8 cellular contexts compared by ENCODE assay signal in genomic region chr1:63593887-63594617, GRCh38. TPM values are rescaled to one million over a fixed set of nuclear protein-coding genes. Genes with fewer than 3 reads are reported as not detected.
DNase-seq lines count a peak whose midpoint lies in the region; ATAC-seq, FAIRE-seq and TF ChIP-seq lines count a peak whose summit lies in the region.

No MANE protein-coding gene starts in this region.

- no peak for TF ChIP-seq RAD21 in A549 (conservative IDR thresholded peaks at IDR 0.05 in 1 of 2, IDR thresholded peaks at IDR 0.05 in 1 of 2)

- peak overlapping the region; percentile 83 for H3K4me2 ChIP-seq in A549

- H3K27ac ChIP-seq in A549: peak overlapping the region; percentile 91 to 93

- H3K27ac Mint-ChIP-seq in activated CD8-positive, alpha-beta memory T cell treated with anti-CD3 and anti-CD28 coated beads, Interleukin-2, amount 10 ng/mL, durations not matched to agents 7 days and 5 days: peak overlapping the region; percentile 98
- peak overlapping the region; percentile 42 for H3K27ac Mint-ChIP-seq in endothelial cell (ENCODE audit: unreplicated experiment)

- peak overlapping the region; percentile 96 for H3K4me3 ChIP-seq in A549

- TF ChIP-seq EP300 in A549 (IDR thresholded peaks at IDR 0.05): no peak

- no peak for TF ChIP-seq CTCF in A549 (IDR thresholded peaks at IDR 0.05)
- no peak for TF ChIP-seq CTCF in endothelial cell (IDR thresholded peaks at IDR 0.05; ENCODE audit: unreplicated experiment)

- DNase-seq in A549 (ENCODE audit: low read depth in 1 of 2, low spot score in 1 of 2) (peak; percentile 36 to 80), NCI-H510A treated with DMSO at 0.1 percent for 48 hours (lab: John Stamatoyannopoulos, UW) (peak; percentile 58), endothelial cell (ENCODE audit: low spot score) (peak; percentile 51), mucosa of gallbladder (ENCODE audit: low spot score) (peak; percentile 65)
- peak; percentile 88 for DNase-seq in activated CD8-positive, alpha-beta memory T cell treated with anti-CD3 and anti-CD28 coated beads, Interleukin-2, amount 10 ng/mL, durations not matched to agents 7 days and 5 days
- peak; percentile 82 for DNase-seq in stimulated activated CD8-positive, alpha-beta memory T cell treated with anti-CD3 and anti-CD28 coated beads, Interleukin-4, amount 100 ng/mL, for 48 hours

- ATAC-seq in A549 (peak; percentile 77 to 80), GM18868 (IDR thresholded peaks at IDR 0.05; ENCODE audit: unreplicated experiment) (peak; percentile 37), HG03097 (IDR thresholded peaks at IDR 0.05; ENCODE audit: low FRiP score, unreplicated experiment) (peak; percentile 33)
- peak; percentile 73 for ATAC-seq in activated CD8-positive, alpha-beta memory T cell treated with anti-CD3 and anti-CD28 coated beads, Interleukin-2, amount 10 ng/mL, durations not matched to agents 7 days and 5 days

- H3K4me1 ChIP-seq in A549: peaks cover 20% of the 10 kb centered on the region

- H3K36me3 Mint-ChIP-seq in activated CD8-positive, alpha-beta memory T cell treated with anti-CD3 and anti-CD28 coated beads, Interleukin-2, amount 10 ng/mL, durations not matched to agents 7 days and 5 days: peaks cover 16% of the 10 kb centered on the region
- H3K36me3 Mint-ChIP-seq in endothelial cell (ENCODE audit: low read depth, unreplicated experiment): no peaks in the 10 kb centered on the region

- no peak for TF ChIP-seq POLR2A in A549 (IDR thresholded peaks at IDR 0.05; ENCODE audit: low read length)

- 2% methylated on average over 12 of the region's 55 CpGs for WGBS in A549 (ENCODE audit: missing lambda C conversion rate)

- H3K4me1 Mint-ChIP-seq in activated CD8-positive, alpha-beta memory T cell treated with anti-CD3 and anti-CD28 coated beads, Interleukin-2, amount 10 ng/mL, durations not matched to agents 7 days and 5 days: peaks cover 31% of the 10 kb centered on the region
- H3K4me1 Mint-ChIP-seq in endothelial cell (ENCODE audit: unreplicated experiment): no peaks in the 10 kb centered on the region

- POLR2A ChIA-PET in A549 (lab: Yijun Ruan, JAX): no interaction called here

- no peaks in the 10 kb centered on the region for H3K9me3 ChIP-seq in A549

- FAIRE-seq in A549 (lab: Jason Lieb, UNC): no peak

- H3K4me3 Mint-ChIP-seq in activated CD8-positive, alpha-beta memory T cell treated with anti-CD3 and anti-CD28 coated beads, Interleukin-2, amount 10 ng/mL, durations not matched to agents 7 days and 5 days: peak overlapping the region; percentile 91
- H3K4me3 Mint-ChIP-seq in endothelial cell (ENCODE audit: unreplicated experiment): peak overlapping the region; percentile 91

- CTCF ChIA-PET in A549 (lab: Yijun Ruan, JAX): no interaction called here
- CTCF ChIA-PET in activated CD8-positive, alpha-beta memory T cell treated with anti-CD3 and anti-CD28 coated beads, Interleukin-2, amount 10 ng/mL, durations not matched to agents 7 days and 5 days (lab: Charles Lee): no interaction called here

- H3K27me3 Mint-ChIP-seq in activated CD8-positive, alpha-beta memory T cell treated with anti-CD3 and anti-CD28 coated beads, Interleukin-2, amount 10 ng/mL, durations not matched to agents 7 days and 5 days: no peaks in the 10 kb centered on the region
- H3K27me3 Mint-ChIP-seq in endothelial cell (ENCODE audit: unreplicated experiment): peaks cover 2% of the 10 kb centered on the region

- H3K9me3 Mint-ChIP-seq in activated CD8-positive, alpha-beta memory T cell treated with anti-CD3 and anti-CD28 coated beads, Interleukin-2, amount 10 ng/mL, durations not matched to agents 7 days and 5 days (ENCODE audit: low read depth): no peaks in the 10 kb centered on the region
- H3K9me3 Mint-ChIP-seq in endothelial cell (ENCODE audit: unreplicated experiment): no peaks in the 10 kb centered on the region

TF ChIP-seq in A549, 52 proteins besides CTCF, POLR2A, EP300 and RAD21:
- TF ChIP-seq CHD4 (IDR thresholded peaks at IDR 0.05; ENCODE audit: borderline replicate concordance) (no peak), CEBPB (IDR thresholded peaks at IDR 0.05) (peak; percentile 51 to 86), JUN (IDR thresholded peaks at IDR 0.05) (peak in 1 of 2 experiments; percentile 40; a peak in 1 of 5 replicates), RNF2 (IDR thresholded peaks at IDR 0.05; ENCODE audit: borderline replicate concordance, low read depth) (no peak), JUNB (IDR thresholded peaks at IDR 0.05) (no peak), KDM1A (IDR thresholded peaks at IDR 0.05; ENCODE audit: low read depth) (no peak), NFE2L2 (conservative IDR thresholded peaks at IDR 0.05; ENCODE audit: low read length) (no peak), HOXB5 (CRISPR knock-in tag; IDR thresholded peaks at IDR 0.05) (no peak), PHF8 (IDR thresholded peaks at IDR 0.05; ENCODE audit: borderline replicate concordance, low read depth) (0 out of 2 replicates have a peak, but pooled peaks have one; percentile 13), RFX5 (IDR thresholded peaks at IDR 0.05) (no peak), HMGXB4 (CRISPR knock-in tag; IDR thresholded peaks at IDR 0.05; ENCODE audit: borderline replicate concordance) (no peak), HES2 (IDR thresholded peaks at IDR 0.05) (no peak)

RNA-seq across cellular contexts. Expression of gene PGM1, which starts 0.8 kb away (rescaled TPM):
- polyA plus RNA-seq in A549 (2011; rRNA removed) (25.5 and 39.9 TPM in 2 replicates), A549 (2017; fragmentation: RNase III; extraction: RNeasy Plus Mini Kit Qiagen cat#74134 plus additional on column Dnase treatment) (44.8 to 51.4 TPM (median 50.2 TPM) in 3 replicates)
- polyA plus RNA-seq in A549 (2012; cell fraction: cytosol; rRNA removed): 15.8 and 18.6 TPM in 2 replicates
- 15.3 and 21.8 TPM in 2 replicates for polyA plus RNA-seq in A549 (2012; cell fraction: nucleus; rRNA removed)
- 30.5 and 30.9 TPM in 2 replicates for polyA minus RNA-seq in A549 (2011; rRNA and poly(A)+ RNA removed)
- total RNA-seq in activated CD8-positive, alpha-beta memory T cell treated with anti-CD3 and anti-CD28 coated beads, Interleukin-2, amount 10 ng/mL, durations not matched to agents 7 days and 5 days: 10 to 100 TPM; 31.5 to 32.8 TPM
- total RNA-seq in endothelial cell (ENCODE audit: unreplicated experiment) (30.6 TPM), mucosa of gallbladder (73.2 TPM)

Comparison
In these comparisons a context has a peak if more than half of its experiments do, and no peak if none do; other contexts are left out.
1. Peak in every context shown above with its lines: DNase-seq, ATAC-seq, H3K4me3 ChIP-seq and H3K27ac ChIP-seq.